Comparison of ENCODE assay signal across 1 cellular context in the genomic region with DNA sequence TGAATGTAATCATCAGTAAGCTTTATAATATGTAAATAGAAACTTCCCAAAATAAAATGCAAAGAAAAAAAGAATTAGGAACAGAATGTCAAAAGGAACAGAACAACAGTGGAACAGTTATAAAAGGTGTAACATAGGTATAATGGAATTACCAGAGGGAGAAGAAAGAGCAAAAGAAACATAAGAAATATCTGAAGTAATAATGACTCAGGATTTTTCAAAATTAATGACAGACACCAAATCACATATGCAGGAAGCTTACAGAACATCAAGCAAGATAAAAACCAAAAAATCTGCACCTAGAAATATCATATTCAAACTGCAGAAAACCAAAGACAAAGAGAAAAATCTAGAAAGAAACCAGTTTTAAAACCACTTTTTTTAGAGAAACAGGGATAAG.
A peak's percentile ranks its signal among the peaks of the same experiment; 100 is the strongest.
TF ChIP-seq lines count a peak whose summit lies in the region.

No MANE protein-coding gene starts in this region.

TF ChIP-seq in K562, 482 proteins besides CTCF, POLR2A, EP300 and RAD21 (continued from another document):
- no peak for TF ChIP-seq STAT5B (CRISPR knock-in tag; IDR thresholded peaks at IDR 0.05)
- no peak for TF ChIP-seq ZNF408 (CRISPR knock-in tag; IDR thresholded peaks at IDR 0.05; ENCODE audit: low read depth)
- peak; percentile 76 for TF ChIP-seq C11orf30 (IDR thresholded peaks at IDR 0.05; ENCODE audit: low read depth)
- TF ChIP-seq ZFP36 (IDR thresholded peaks at IDR 0.05; ENCODE audit: low read depth, low read length, partially characterized antibody): no peak
- TF ChIP-seq TAF9B (IDR thresholded peaks at IDR 0.05; ENCODE audit: partially characterized antibody): no peak
